Comparison of ENCODE assay signal across 15 cellular contexts in the genomic region with DNA sequence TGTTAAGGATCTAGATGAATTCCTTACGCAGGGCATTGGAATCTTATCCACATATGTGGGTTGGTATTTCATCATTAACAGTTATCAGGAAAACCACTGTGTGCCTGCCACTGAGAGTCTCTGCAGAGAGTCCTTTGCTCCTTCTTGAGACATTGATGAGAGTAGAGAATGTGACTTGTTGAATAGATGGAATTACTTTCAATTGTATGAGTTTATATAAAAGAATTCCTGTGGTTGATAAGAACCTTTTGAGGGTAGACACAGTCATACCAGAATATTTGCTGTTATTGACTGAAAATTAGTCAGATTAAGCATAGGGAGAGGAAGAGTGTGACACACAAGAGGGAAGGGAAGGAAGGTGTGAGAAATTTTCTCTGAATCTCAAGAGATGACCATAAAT. TPM values are rescaled to one million over a fixed set of nuclear protein-coding genes. Genes with fewer than 3 reads are reported as not detected.
DNase-seq lines count a peak whose midpoint lies in the region; ATAC-seq, FAIRE-seq and TF ChIP-seq lines count a peak whose summit lies in the region.
"Had no signal": no experiment of that assay in that cellular context is flagged by ENCODE, and none has a peak within 500 bp of the region (broad histone marks: within the 10 kb centered on the region; RNA-seq: fewer than 3 reads in every experiment).

No MANE protein-coding gene starts in this region.

- WGBS in IMR-90 (ENCODE audit: extremely low coverage in 2 of 2, insufficient read length in 1 of 2), 2 experiments: no CpG with 5 or more reads among the region's 1 CpG

- no peak overlapping the region for H4K91ac ChIP-seq in IMR-90 (ENCODE audit: insufficient read depth, low read depth, low read length)

- no peaks in the 10 kb centered on the region for H3K27me3 ChIP-seq in IMR-90 (ENCODE audit: control insufficient read depth, insufficient read depth, low read length)
- no peaks in the 10 kb centered on the region for H3K27me3 ChIP-seq in bronchial epithelial cell (ENCODE audit: control insufficient read depth, insufficient read depth, low read length)
- no peaks in the 10 kb centered on the region for H3K27me3 ChIP-seq in left lung
- H3K27me3 ChIP-seq: BE2C had no signal

- TF ChIP-seq CTCF in AG09319 (IDR thresholded peaks at IDR 0.05; ENCODE audit: low read depth, low read length): no peak
- no peak for TF ChIP-seq CTCF in IMR-90 (conservative IDR thresholded peaks at IDR 0.05; ENCODE audit: low read depth, low read length)
- no peak for TF ChIP-seq CTCF in bronchial epithelial cell (IDR thresholded peaks at IDR 0.05; ENCODE audit: insufficient read depth, low read length, severe bottlenecking)
- no peak for TF ChIP-seq CTCF in left lung (IDR thresholded peaks at IDR 0.05)

- peak overlapping the region; percentile 61; the same call in 1 of the 2 replicates for H2BK20ac ChIP-seq in IMR-90 (ENCODE audit: low read depth, low read length)

- H3K27me3 Mint-ChIP-seq in naive thymus-derived CD8-positive, alpha-beta T cell: peaks cover 0 to 11% (median 4%) of the 10 kb centered on the region in 5 donors

- no peak overlapping the region for H4K5ac ChIP-seq in IMR-90 (ENCODE audit: low read depth, low read length)

- no peaks in the 10 kb centered on the region for H4K20me1 ChIP-seq in IMR-90 (ENCODE audit: insufficient read depth, low read length)

- H3K79me1 ChIP-seq in IMR-90 (ENCODE audit: low read depth in 1 of 2, low read length in 2 of 2): no peaks in the 10 kb centered on the region

- no peak overlapping the region for H3K4ac ChIP-seq in IMR-90 (ENCODE audit: low read depth, low read length)

- H3K4me2 ChIP-seq in IMR-90 (ENCODE audit: low read depth, low read length): no peak overlapping the region

- H3K4me1 Mint-ChIP-seq in naive thymus-derived CD8-positive, alpha-beta T cell: no peaks in the 10 kb centered on the region
- H3K4me1 Mint-ChIP-seq: activated CD4-positive, alpha-beta T cell treated with anti-CD3 and anti-CD28 coated beads for 36 hours; T-cell had no signal

- TF ChIP-seq POLR2A in IMR-90 (IDR thresholded peaks at IDR 0.05; ENCODE audit: low read depth, low read length): no peak

- no peak for TF ChIP-seq RAD21 in IMR-90 (IDR thresholded peaks at IDR 0.05; ENCODE audit: low read length)

- H3K9me3 ChIP-seq in IMR-90 (ENCODE audit: control insufficient read depth, insufficient read depth, low read length) (no peaks in the 10 kb centered on the region), left lung (no peaks in the 10 kb centered on the region)
- H3K9me3 ChIP-seq: BE2C had no signal

- in situ Hi-C loops in IMR-90 (cut with MboI; ENCODE audit: low sequenced_read_pairs): no loop called here

- no peak overlapping the region for H3K56ac ChIP-seq in IMR-90 (ENCODE audit: extremely low read depth, insufficient read depth, low read length)

- H4K8ac ChIP-seq in IMR-90 (ENCODE audit: low read depth in 2 of 2, low read length in 2 of 2): 0 out of 4 replicates have a peak overlapping the region, but pooled peaks of 1 of the 2 experiments have one; percentile 56

- intact Hi-C loops in IMR-90 (cut with micrococcal nuclease): no loop called here
- intact Hi-C loops in left lung (cut with DNase I): no loop called here

- 0 out of 2 replicates have a peak overlapping the region, but pooled peaks have one; percentile 3 for H3K18ac ChIP-seq in IMR-90 (ENCODE audit: low read depth, low read length)

- no peak overlapping the region for H2AK9ac ChIP-seq in IMR-90 (replicated peaks; ENCODE audit: low read depth, low read length, poor library complexity)

- H3K4me1 ChIP-seq in IMR-90 (ENCODE audit: control insufficient read depth, insufficient read depth, low read length): peaks cover 2% of the 10 kb centered on the region
- peaks cover 0 to 5% of the 10 kb centered on the region in 2 donors for H3K4me1 ChIP-seq in left lung
- H3K4me1 ChIP-seq: BE2C had no signal

- no peak overlapping the region for H3K14ac ChIP-seq in IMR-90 (replicated peaks; ENCODE audit: low read depth, low read length)

- dilution Hi-C loops in IMR-90 (cut with HindIII; ENCODE audit: low sequenced_read_pairs, unreplicated experiment): no loop called here

- no peak overlapping the region for H3K4me3 ChIP-seq in IMR-90 (ENCODE audit: insufficient read depth, low read depth, low read length)
- no peak overlapping the region for H3K4me3 ChIP-seq in bronchial epithelial cell (ENCODE audit: low read depth, low read length)
- H3K4me3 ChIP-seq in left lung: no peak overlapping the region

- H3K9ac ChIP-seq in IMR-90 (ENCODE audit: low read depth, low read length): no peak overlapping the region

- H2BK5ac ChIP-seq in IMR-90 (ENCODE audit: low read depth, low read length, poor library complexity, severe bottlenecking): no peak overlapping the region

- H3K36me3 ChIP-seq in IMR-90 (ENCODE audit: control insufficient read depth, insufficient read depth, low read length): no peaks in the 10 kb centered on the region
- no peaks in the 10 kb centered on the region for H3K36me3 ChIP-seq in bronchial epithelial cell (ENCODE audit: control insufficient read depth, insufficient read depth, low read length)
- H3K36me3 ChIP-seq in left lung: no peaks in the 10 kb centered on the region
- H3K36me3 ChIP-seq: BE2C had no signal

- peaks cover 3% of the 10 kb centered on the region; the same call in 1 of the 2 replicates for H3K9me1 ChIP-seq in IMR-90 (ENCODE audit: insufficient read depth, low read length)

- peak; percentile 91 for ATAC-seq in IMR-90 (ENCODE audit: low read depth)
- peak; percentile 83 for ATAC-seq in left lung
- no peak for ATAC-seq in naive thymus-derived CD8-positive, alpha-beta T cell
- no peak for ATAC-seq in HG02973 (IDR thresholded peaks at IDR 0.05; ENCODE audit: unreplicated experiment)
- ATAC-seq: activated CD4-positive, alpha-beta T cell treated with anti-CD3 and anti-CD28 coated beads for 36 hours; activated T-cell treated with anti-CD3 and anti-CD28 coated beads, Interleukin-2, amount 50 U/mL, for 4 hours; T-cell had no signal

- FAIRE-seq in bronchial epithelial cell (lab: Jason Lieb, UNC): no peak
- FAIRE-seq: islet of Langerhans had no signal

- H3K9me3 Mint-ChIP-seq in naive thymus-derived CD8-positive, alpha-beta T cell: no peaks in the 10 kb centered on the region
- H3K9me3 Mint-ChIP-seq: activated T-cell treated with anti-CD3 and anti-CD28 coated beads, Interleukin-2, amount 50 U/mL, for 4 hours; T-cell had no signal

- H2AK5ac ChIP-seq in IMR-90 (ENCODE audit: low read depth, low read length): no peak overlapping the region

- H3K23ac ChIP-seq in IMR-90 (ENCODE audit: low read depth, low read length): no peak overlapping the region

- H3K27ac Mint-ChIP-seq in naive thymus-derived CD8-positive, alpha-beta T cell: no peak overlapping the region
- H3K27ac Mint-ChIP-seq: activated CD4-positive, alpha-beta T cell treated with anti-CD3 and anti-CD28 coated beads for 36 hours; T-cell had no signal

- CTCF ChIA-PET in IMR-90 (lab: Yijun Ruan, JAX): no interaction called here

- POLR2A ChIA-PET in IMR-90 (lab: Charles Lee; ENCODE audit: unreplicated experiment): no interaction called here
- POLR2A ChIA-PET in naive thymus-derived CD8-positive, alpha-beta T cell (lab: Charles Lee): no interaction called here

- H2BK15ac ChIP-seq in IMR-90 (ENCODE audit: low read depth, low read length): no peak overlapping the region

- no peak overlapping the region for H2AFZ ChIP-seq in IMR-90 (replicated peaks; ENCODE audit: low read length, poor library complexity)

- H2BK120ac ChIP-seq in IMR-90 (ENCODE audit: low read depth, low read length): no peak overlapping the region

- peak; percentile 10 for DNase-seq in AG09319 (ENCODE audit: extremely low read depth, low read depth)
- DNase-seq in IMR-90: peak; percentile 83
- peak; percentile 73 for DNase-seq in bronchial epithelial cell (ENCODE audit: low read depth)
- DNase-seq in left lung: no peak
- DNase-seq in naive thymus-derived CD8-positive, alpha-beta T cell: no peak
- no peak for DNase-seq in activated CD8-positive, alpha-beta memory T cell treated with anti-CD3 and anti-CD28 coated beads, Interleukin-2, amount 50 U/mL, for 4 hours
- DNase-seq in DMS 273 (lab: John Stamatoyannopoulos, UW; ENCODE audit: unreplicated experiment): no peak
- DNase-seq: activated CD4-positive, alpha-beta T cell treated with anti-CD3 and anti-CD28 coated beads for 36 hours; activated T-cell treated with anti-CD3 and anti-CD28 coated beads, Interleukin-2, amount 50 U/mL, for 4 hours; amniotic stem cell; BE2C; DMS53; T-cell had no signal

- H3K4me3 Mint-ChIP-seq in naive thymus-derived CD8-positive, alpha-beta T cell: no peak overlapping the region
- H3K4me3 Mint-ChIP-seq: activated CD4-positive, alpha-beta T cell treated with anti-CD3 and anti-CD28 coated beads for 36 hours; activated T-cell treated with anti-CD3 and anti-CD28 coated beads, Interleukin-2, amount 50 U/mL, for 4 hours; T-cell had no signal

- BruUV-seq in IMR-90 (replicated peaks; lab: Mats Ljungman, UMichigan): no TSS peak

- H3K27ac ChIP-seq in IMR-90 (ENCODE audit: insufficient read depth, low read length): no peak overlapping the region
- no peak overlapping the region for H3K27ac ChIP-seq in left lung

- no peaks in the 10 kb centered on the region for H3K36me3 Mint-ChIP-seq in naive thymus-derived CD8-positive, alpha-beta T cell
- H3K36me3 Mint-ChIP-seq: T-cell had no signal

TF ChIP-seq in IMR-90, 13 proteins besides CTCF, POLR2A, EP300 and RAD21:
- TF ChIP-seq FOS (IDR thresholded peaks at IDR 0.05; ENCODE audit: low read depth, low read length) (no peak), CEBPB (IDR thresholded peaks at IDR 0.05; ENCODE audit: low read depth, low read length) (peak; percentile 71), BHLHE40 (IDR thresholded peaks at IDR 0.05; ENCODE audit: low read depth, low read length) (peak; percentile 58; the same call in 1 of the 2 replicates), NFE2L2 (IDR thresholded peaks at IDR 0.05; ENCODE audit: low read depth, low read length) (no peak), MXI1 (IDR thresholded peaks at IDR 0.05; ENCODE audit: borderline replicate concordance, low read depth, low read length) (no peak)

RNA-seq across cellular contexts. Expression of gene ARHGEF26, which starts 30.8 kb away (rescaled TPM):
- total RNA-seq in IMR-90 (2012; rRNA removed) (2.0 and 3.1 TPM in 2 replicates), bronchial epithelial cell (0.53 and 0.64 TPM in 2 replicates), left lung (10 to 100 TPM; 27.7 to 58.8 TPM)
- 1.6 and 2.3 TPM in 2 replicates for polyA plus RNA-seq in IMR-90 (2012; rRNA removed)
- polyA plus RNA-seq in IMR-90 (2012; cell fraction: cytosol; rRNA removed): 0.78 and 1.1 TPM in 2 replicates
- 1.7 and 3.2 TPM in 2 replicates for polyA plus RNA-seq in IMR-90 (2012; cell fraction: nucleus; rRNA removed; ENCODE audit: low replicate concordance)
- under 1 TPM in 1 of 2 experiments, not detected in 1; 0.22 TPM for total RNA-seq in naive thymus-derived CD8-positive, alpha-beta T cell
- under 1 TPM in 2 of 3 donors, not detected in 1; 0.08 to 0.13 TPM for polyA plus RNA-seq in naive thymus-derived CD8-positive, alpha-beta T cell

Comparison
In these comparisons a context has a peak if more than half of its experiments do, and no peak if none do; other contexts are left out.
1. DNase-seq: peak in AG09319 (single experiment), IMR-90 (single experiment) and bronchial epithelial cell (single experiment); none in left lung (0 of 2), naive thymus-derived CD8-positive, alpha-beta T cell (0 of 10), activated CD8-positive, alpha-beta memory T cell treated with anti-CD3 and anti-CD28 coated beads, Interleukin-2, amount 50 U/mL, for 4 hours (single experiment) and DMS 273 (single experiment).
2. ATAC-seq: peak in IMR-90 (single experiment) and left lung (single experiment); none in naive thymus-derived CD8-positive, alpha-beta T cell (0 of 2) and HG02973 (single experiment).